ENCODE assay signal across 8 cellular contexts in the genomic region with DNA sequence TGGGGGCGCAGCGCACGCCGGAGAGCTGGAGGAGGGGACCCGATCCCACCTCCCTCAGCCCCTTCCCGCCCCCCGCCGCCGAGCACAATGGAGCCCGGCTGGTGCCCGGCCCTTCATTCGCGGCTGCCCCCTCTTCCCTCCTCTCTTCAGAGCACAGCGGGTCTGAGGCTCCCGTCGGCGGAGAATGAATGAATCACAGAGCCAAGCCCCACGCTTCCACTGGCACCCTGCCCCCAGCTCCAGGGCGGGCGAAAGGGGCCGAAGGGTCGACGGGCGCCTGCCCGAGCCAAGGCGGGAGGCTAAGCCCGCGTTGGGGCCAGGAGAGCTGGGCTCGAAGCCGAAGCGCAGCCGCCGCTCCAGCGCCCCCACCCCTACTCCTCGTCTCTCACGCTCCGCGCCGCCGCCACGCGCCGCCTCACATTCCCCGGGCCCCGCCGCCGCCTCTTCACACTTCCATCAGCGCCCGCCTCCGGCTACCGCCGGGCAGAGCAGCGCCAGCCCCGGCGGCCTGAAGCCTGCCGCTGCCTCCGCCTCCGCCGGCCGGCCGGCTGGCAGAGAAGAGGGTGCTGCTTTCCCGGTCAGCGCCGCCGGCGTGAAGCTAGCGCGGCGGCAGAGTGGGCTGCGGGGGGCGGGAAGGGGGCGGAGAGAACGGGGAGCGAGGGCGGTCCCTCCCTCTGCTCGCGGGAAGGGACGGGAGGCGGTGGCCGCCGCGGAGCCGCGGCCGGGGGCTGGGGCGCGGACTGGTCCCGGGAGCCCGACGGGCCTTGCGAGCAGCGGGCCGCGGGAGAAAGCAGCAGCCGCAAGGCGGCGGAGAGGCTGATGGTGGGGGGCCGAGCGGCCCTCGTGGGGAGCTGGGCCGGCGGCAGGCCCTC. TPM values are rescaled to one million over a fixed set of nuclear protein-coding genes. Genes with fewer than 3 reads are reported as not detected.
DNase-seq lines count a peak whose midpoint lies in the region; ATAC-seq and TF ChIP-seq lines count a peak whose summit lies in the region.

A gene with protein sequence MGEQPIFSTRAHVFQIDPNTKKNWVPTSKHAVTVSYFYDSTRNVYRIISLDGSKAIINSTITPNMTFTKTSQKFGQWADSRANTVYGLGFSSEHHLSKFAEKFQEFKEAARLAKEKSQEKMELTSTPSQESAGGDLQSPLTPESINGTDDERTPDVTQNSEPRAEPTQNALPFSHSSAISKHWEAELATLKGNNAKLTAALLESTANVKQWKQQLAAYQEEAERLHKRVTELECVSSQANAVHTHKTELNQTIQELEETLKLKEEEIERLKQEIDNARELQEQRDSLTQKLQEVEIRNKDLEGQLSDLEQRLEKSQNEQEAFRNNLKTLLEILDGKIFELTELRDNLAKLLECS (minus strand): TSS at position 616 of the 872 bp plus-strand sequence. CDS start 1,360 bp downstream, outside the sequence.

- H3K9ac ChIP-seq in Loucy (ENCODE audit: low read depth, low read length, poor library complexity, severe bottlenecking), result peak within 1 kb of the TSS; percentile 74

- ATAC-seq in left cardiac atrium (peak; percentile 91 to 92), psoas muscle (peak; percentile 79 to 88 (median 84))

- H3K4me2 ChIP-seq in Loucy (ENCODE audit: low read depth, low read length, poor library complexity, severe bottlenecking), result peak within 1 kb of the TSS; percentile 84

- WGBS in psoas muscle, 3 donors, result 1% methylated on average over 71 to 102 of the region's 102 CpGs

- H3K9me3 ChIP-seq in HAP-1 (no peaks in the 10 kb centered on the region), Loucy (ENCODE audit: insufficient read depth, low read depth, low read length) (no peaks in the 10 kb centered on the region), psoas muscle (no peaks in the 10 kb centered on the region), uterus (no peaks in the 10 kb centered on the region)

- TF ChIP-seq POLR2A in uterus (IDR thresholded peaks at IDR 0.05), result peak in 1 of 2 donors; percentile 11

- in situ Hi-C loops in HAP-1 (cut with MboI; ENCODE audit: low sequenced_read_pairs), result no loop called here

- POLR2A ChIA-PET in GM10248 (lab: Yijun Ruan, JAX), result interaction anchor here (0.5 to 1.2 kb wide), 5 partner anchors 9 to 937 kb away, joined by 3 to 5 read pairs (median 3); a partner anchor contains a TSS

- peaks cover 41% of the 10 kb centered on the region for H3K79me2 ChIP-seq in Loucy (ENCODE audit: insufficient read depth, low read length)

- H4K20me1 ChIP-seq in Loucy (ENCODE audit: insufficient read depth, low read length, poor library complexity, severe bottlenecking), result peaks cover 7% of the 10 kb centered on the region

- H3K27me3 ChIP-seq in HAP-1 (ENCODE audit: low read depth), result no peaks in the 10 kb centered on the region
- H3K27me3 ChIP-seq in Loucy (ENCODE audit: insufficient read depth, low read length, poor library complexity, severe bottlenecking), result no peaks in the 10 kb centered on the region
- H3K27me3 ChIP-seq in psoas muscle (ENCODE audit: insufficient read depth in 3 of 3, low read length in 2 of 3), result no peaks in the 10 kb centered on the region
- no peaks in the 10 kb centered on the region for H3K27me3 ChIP-seq in uterus

- H3K27ac ChIP-seq in psoas muscle (peak within 1 kb of the TSS; percentile 95), uterus (peak within 1 kb of the TSS; percentile 99 to 100)

- peak; percentile 88 for DNase-seq in GM10248 (ENCODE audit: extremely low spot score)
- peak; percentile 70 to 92 for DNase-seq in HAP-1 (ENCODE audit: low spot score in 2 of 2)
- peak; percentile 46 for DNase-seq in T follicular helper cell (ENCODE audit: low read depth)
- peak; percentile 74 for DNase-seq in amniotic epithelial cell (ENCODE audit: low read depth)
- peak; percentile 84 for DNase-seq in left cardiac atrium
- DNase-seq in psoas muscle, result peak; percentile 84 to 90
- peak; percentile 83 to 86 for DNase-seq in uterus

- H3K4me1 ChIP-seq in HAP-1, result peaks cover 27% of the 10 kb centered on the region
- peaks cover 75% of the 10 kb centered on the region for H3K4me1 ChIP-seq in Loucy (ENCODE audit: insufficient read depth, low read length, poor library complexity, severe bottlenecking)
- H3K4me1 ChIP-seq in psoas muscle, result peaks cover 9% of the 10 kb centered on the region
- H3K4me1 ChIP-seq in uterus, result peaks cover 0 to 5% of the 10 kb centered on the region in 2 donors

- peaks cover 5% of the 10 kb centered on the region; the same call in 1 of the 2 replicates for H3F3A ChIP-seq in Loucy (ENCODE audit: low read depth)

- H3K9me2 ChIP-seq in Loucy (replicated peaks; ENCODE audit: low read depth, low read length), result no peaks in the 10 kb centered on the region

- H3K4me3 ChIP-seq in HAP-1, result peak within 1 kb of the TSS; percentile 62
- peak within 1 kb of the TSS; percentile 92 for H3K4me3 ChIP-seq in Loucy (ENCODE audit: low read length, poor library complexity, severe bottlenecking)
- peak within 1 kb of the TSS; percentile 82 for H3K4me3 ChIP-seq in psoas muscle
- H3K4me3 ChIP-seq in uterus, result peak within 1 kb of the TSS; percentile 85 to 95

- H3K36me3 ChIP-seq in HAP-1 (replicated peaks), result no peaks in the 10 kb centered on the region
- H3K36me3 ChIP-seq in Loucy (ENCODE audit: insufficient read depth, low read length), result no peaks in the 10 kb centered on the region
- H3K36me3 ChIP-seq in psoas muscle (ENCODE audit: insufficient read depth in 1 of 2, low read depth in 1 of 2), result no peaks in the 10 kb centered on the region
- no peaks in the 10 kb centered on the region for H3K36me3 ChIP-seq in uterus

- TF ChIP-seq CTCF in GM10248 (IDR thresholded peaks at IDR 0.05; ENCODE audit: control extremely low read depth, extremely low read depth, low read depth, missing control alignments) (no peak), Loucy (conservative IDR thresholded peaks at IDR 0.05; ENCODE audit: low read length) (no peak; the same call in 1 of the 2 replicates), psoas muscle (IDR thresholded peaks at IDR 0.05) (no peak), uterus (IDR thresholded peaks at IDR 0.05) (peak in 1 of 4 experiments; percentile 11)

- CTCF ChIA-PET in GM10248 (lab: Yijun Ruan, JAX), result interaction anchor here (0.9 to 2.3 kb wide), 4 partner anchors 12 to 381 kb away, joined by 3 to 8 read pairs (median 3); no protein-coding TSS in a partner anchor

- peak within 1 kb of the TSS; percentile 77 for H2AFZ ChIP-seq in Loucy (ENCODE audit: low read length)

- intact Hi-C loops in left cardiac atrium (cut with DNase I) (loop anchor here in 1 of 2 donors (5.0 kb wide), 1 partner anchor 271 kb away; no protein-coding TSS in a partner anchor), psoas muscle (cut with DNase I) (loop anchor here in 1 of 2 donors (5.0 kb wide), 2 partner anchors 34 to 179 kb away; no protein-coding TSS in a partner anchor), uterus (cut with DNase I; ENCODE audit: low total_unique reads) (no loop called here)

RNA-seq across cellular contexts. Expression of the gene that starts here (rescaled TPM):
- 10 to 100 TPM; 25.6 to 35.4 TPM for total RNA-seq in left cardiac atrium
- 10 to 100 TPM; 32.7 to 52.4 (median 36.2) TPM for total RNA-seq in psoas muscle
- 10 to 100 TPM in 2 of 3 donors, 1 to 10 TPM in 1; 3.2 to 36.5 (median 11.1) TPM for polyA plus RNA-seq in psoas muscle
- total RNA-seq in uterus, result 10 to 100 TPM in 3 of 4 donors, 1 to 10 TPM in 1; 2.8 to 34.1 (median 20.8) TPM

Comparison
In these comparisons a context has a peak if more than half of its experiments do, and no peak if none do; other contexts are left out.
1. Peak in every context shown above with its lines: DNase-seq, ATAC-seq, H3K4me3 ChIP-seq and H3K27ac ChIP-seq.